20 cellular contexts compared by ENCODE assay signal in the genomic region with DNA sequence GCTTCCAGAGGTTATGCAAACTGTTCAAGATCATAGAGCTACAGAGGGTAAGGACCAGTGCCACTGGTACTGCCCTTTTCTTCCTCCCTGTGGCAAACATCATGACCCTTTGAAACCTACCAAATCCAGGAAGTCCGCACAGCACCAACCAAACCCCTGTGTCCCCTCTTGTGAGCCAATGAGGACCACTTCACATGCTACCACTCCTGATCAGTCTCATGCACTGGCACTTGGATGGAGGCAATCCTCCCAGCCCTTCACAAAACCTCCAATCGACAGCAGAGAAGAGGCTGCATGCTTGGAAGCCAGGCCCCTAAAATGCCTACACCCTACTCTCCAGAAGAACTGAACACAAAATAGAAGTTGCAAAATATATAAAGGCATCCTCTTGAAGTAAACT.
A peak's percentile ranks its signal among the peaks of the same experiment; 100 is the strongest.
DNase-seq lines count a peak whose midpoint lies in the region; ATAC-seq and TF ChIP-seq lines count a peak whose summit lies in the region.
"Had no signal": no experiment of that assay in that cellular context is flagged by ENCODE, and none has a peak within 500 bp of the region (broad histone marks: within the 10 kb centered on the region; RNA-seq: fewer than 3 reads in every experiment).

No MANE protein-coding gene starts in this region.

- peak overlapping the region; percentile 98 for H3K27ac ChIP-seq in left ventricle myocardium inferior (replicated peaks)
- H3K27ac ChIP-seq: 22Rv1, BLaER1 had no signal

- H3K36me3 Mint-ChIP-seq in chondrocyte (ENCODE audit: low read depth) (peaks cover 40% of the 10 kb centered on the region), osteocyte (ENCODE audit: unreplicated experiment) (peaks cover 15% of the 10 kb centered on the region)
- H3K36me3 Mint-ChIP-seq: CD8-positive, alpha-beta T cell had no signal

- no peaks in the 10 kb centered on the region for H3K27me3 Mint-ChIP-seq in chondrocyte (ENCODE audit: low read depth)
- no peaks in the 10 kb centered on the region for H3K27me3 Mint-ChIP-seq in osteocyte (ENCODE audit: unreplicated experiment)

- peaks cover 92% of the 10 kb centered on the region for H3K4me1 ChIP-seq in left ventricle myocardium inferior

- no peaks in the 10 kb centered on the region for H3K36me3 ChIP-seq in left ventricle myocardium inferior

- H3K9me3 ChIP-seq in left ventricle myocardium inferior (replicated peaks) = peaks cover 4% of the 10 kb centered on the region
- H3K9me3 ChIP-seq: BLaER1 had no signal

- peak overlapping the region; percentile 83 for H3K27ac Mint-ChIP-seq in chondrocyte (ENCODE audit: unreplicated experiment)
- H3K27ac Mint-ChIP-seq in osteocyte (ENCODE audit: unreplicated experiment) = peak overlapping the region; percentile 85
- H3K27ac Mint-ChIP-seq: CD8-positive, alpha-beta T cell had no signal

- no peak for ATAC-seq in HG02678 (IDR thresholded peaks at IDR 0.05; ENCODE audit: unreplicated experiment)
- no peak for ATAC-seq in GM19023 (IDR thresholded peaks at IDR 0.05; ENCODE audit: unreplicated experiment)
- ATAC-seq: CD8-positive, alpha-beta T cell; HCT116 had no signal

- intact Hi-C loops in left ventricle myocardium inferior (cut with micrococcal nuclease) (no loop called here), cardiac septum (cut with DNase I) (loop anchor here (10.0 kb wide), 1 partner anchor 141 kb away; no protein-coding TSS in a partner anchor)

- no peaks in the 10 kb centered on the region for H3K27me3 ChIP-seq in left ventricle myocardium inferior (ENCODE audit: low read depth)
- H3K27me3 ChIP-seq: BLaER1 had no signal

- H3K4me3 Mint-ChIP-seq in chondrocyte (ENCODE audit: unreplicated experiment) = no peak overlapping the region
- peak overlapping the region; percentile 30 for H3K4me3 Mint-ChIP-seq in osteocyte (ENCODE audit: unreplicated experiment)
- H3K4me3 Mint-ChIP-seq: CD8-positive, alpha-beta T cell had no signal

- H3K4me1 Mint-ChIP-seq in chondrocyte (ENCODE audit: low read depth) = peaks cover 92% of the 10 kb centered on the region
- peaks cover 74% of the 10 kb centered on the region for H3K4me1 Mint-ChIP-seq in osteocyte (ENCODE audit: unreplicated experiment)

- no peak overlapping the region for H3K4me3 ChIP-seq in left ventricle myocardium inferior
- H3K4me3 ChIP-seq: BLaER1 had no signal

- no peak for DNase-seq in left ventricle myocardium inferior
- no peak for DNase-seq in cardiac septum (ENCODE audit: low spot score)
- no peak for DNase-seq in chondrocyte (ENCODE audit: low spot score)
- DNase-seq in osteocyte (ENCODE audit: extremely low spot score, unreplicated experiment) = peak; percentile 46
- peak; percentile 29 for DNase-seq in ureter (ENCODE audit: low spot score)
- no peak for DNase-seq in C1 segment of cervical spinal cord (lab: John Stamatoyannopoulos, UW)
- DNase-seq: ACHN, DND-41, Karpas-422, NCI-H1694, NCI-H2081, NCI-H446, NCI-H526, SHP77 had no signal

- TF ChIP-seq CTCF in left ventricle myocardium inferior (IDR thresholded peaks at IDR 0.05; ENCODE audit: borderline replicate concordance) = no peak
- TF ChIP-seq CTCF in chondrocyte (IDR thresholded peaks at IDR 0.05) = no peak
- no peak for TF ChIP-seq CTCF in osteocyte (IDR thresholded peaks at IDR 0.05)

- peaks cover 3% of the 10 kb centered on the region for H3K9me3 Mint-ChIP-seq in chondrocyte (ENCODE audit: low read depth)
- H3K9me3 Mint-ChIP-seq in osteocyte (ENCODE audit: unreplicated experiment) = peaks cover 5% of the 10 kb centered on the region
- H3K9me3 Mint-ChIP-seq: CD8-positive, alpha-beta T cell had no signal

Comparison
In these comparisons a context has a peak if more than half of its experiments do, and no peak if none do; other contexts are left out.
1. DNase-seq: peak in osteocyte (single experiment) and ureter (single experiment); none in left ventricle myocardium inferior (single experiment), cardiac septum (single experiment), chondrocyte (single experiment) and C1 segment of cervical spinal cord (0 of 14).